Comparison of ENCODE assay signal across 10 cellular contexts in the genomic region with DNA sequence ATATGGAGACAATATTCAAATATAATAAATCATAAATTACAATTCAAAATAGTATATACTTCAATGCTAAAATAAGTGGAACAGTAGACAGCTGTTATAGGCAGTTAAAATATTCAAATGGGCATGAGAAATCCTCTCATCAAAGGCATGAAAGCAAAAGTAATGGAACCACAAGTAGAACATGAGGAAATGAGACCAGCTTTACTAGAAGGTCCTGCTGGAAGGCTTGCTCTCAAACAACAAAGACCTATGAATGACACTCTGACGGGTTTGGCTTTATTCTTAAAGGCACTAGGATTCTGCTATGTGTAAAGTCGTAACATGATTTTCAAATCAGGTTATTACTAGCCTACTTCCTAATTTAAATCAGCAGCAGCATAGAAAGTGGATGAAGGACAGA.
DNase-seq lines count a peak whose midpoint lies in the region; ATAC-seq, FAIRE-seq and TF ChIP-seq lines count a peak whose summit lies in the region.
"Had no signal": no experiment of that assay in that cellular context is flagged by ENCODE, and none has a peak within 500 bp of the region (broad histone marks: within the 10 kb centered on the region; RNA-seq: fewer than 3 reads in every experiment).

No MANE protein-coding gene starts in this region.

- intact Hi-C loops in posterior vena cava (cut with DNase I), result no loop called here

- FAIRE-seq in GM12892 (lab: Jason Lieb, UNC), result peak; percentile 78

- ATAC-seq in GM19328 (IDR thresholded peaks at IDR 0.05; ENCODE audit: unreplicated experiment) (peak; percentile 68), HG02852 (IDR thresholded peaks at IDR 0.05; ENCODE audit: unreplicated experiment) (peak; percentile 64)

- DNase-seq in GM12892 (ENCODE audit: insufficient read length), result no peak
- peak; percentile 23 for DNase-seq in NCI-H526 treated with DMSO at 0.1 percent for 48 hours (lab: John Stamatoyannopoulos, UW)
- no peak for DNase-seq in HuH-7 (ENCODE audit: low spot score)
- no peak for DNase-seq in posterior vena cava (ENCODE audit: low spot score)
- no peak for DNase-seq in stimulated activated CD4-positive, alpha-beta T cell treated with anti-CD3 and anti-CD28 coated beads, Interleukin-4, amount 100 ng/mL, for 24 hours
- DNase-seq in activated CD4-positive, alpha-beta T cell treated with anti-CD3 and anti-CD28 coated beads, Interleukin-2, amount 50 U/mL, for 4 hours, result no peak
- DNase-seq: activated gamma-delta T cell; CD4-positive, alpha-beta T cell had no signal

- no peak for TF ChIP-seq POLR2A in GM12892 (IDR thresholded peaks at IDR 0.05; ENCODE audit: low read depth, low read length)
